In genomic region chr10:87700031-87700796, GRCh38 we compare ENCODE assay signal across 16 cellular contexts. TPM values are rescaled to one million over a fixed set of nuclear protein-coding genes. Genes with fewer than 3 reads are reported as not detected.
DNase-seq lines count a peak whose midpoint lies in the region; ATAC-seq and TF ChIP-seq lines count a peak whose summit lies in the region.
"Had no signal": no experiment of that assay in that cellular context is flagged by ENCODE, and none has a peak within 500 bp of the region (broad histone marks: within the 10 kb centered on the region; RNA-seq: fewer than 3 reads in every experiment).

No MANE protein-coding gene starts in this region.

- CTCF ChIA-PET in MCF 10A (lab: Yijun Ruan, JAX) (interaction anchor here (0.6 to 0.8 kb wide), 2 partner anchors 34 to 73 kb away, joined by 4 read pairs; no protein-coding TSS in a partner anchor), mammary epithelial cell (lab: Charles Lee; ENCODE audit: low non-redundant PET) (no interaction called here)

- BruUV-seq in MCF 10A (replicated peaks; lab: Mats Ljungman, UMichigan) (no TSS peak), mammary epithelial cell (replicated peaks; lab: Mats Ljungman, UMichigan) (no TSS peak)

- H3K4me2 ChIP-seq in mammary epithelial cell (ENCODE audit: insufficient read depth, low read depth, low read length), result no peak overlapping the region
- H3K4me2 ChIP-seq: KMS-11 had no signal

- no peak overlapping the region for H3K9ac ChIP-seq in mammary epithelial cell (ENCODE audit: insufficient read depth, low read length)
- H3K9ac ChIP-seq: KMS-11 had no signal

- intact Hi-C loops in MCF 10A (cut with micrococcal nuclease), result no loop called here
- intact Hi-C loops in breast epithelium (cut with DNase I; ENCODE audit: low total_unique reads), result no loop called here
- intact Hi-C loops in mammary epithelial cell (cut with micrococcal nuclease), result no loop called here
- intact Hi-C loops in uterus (cut with DNase I; ENCODE audit: low total_unique reads), result no loop called here

- POLR2A ChIA-PET in MCF 10A (lab: Yijun Ruan, JAX), result interaction anchor here (0.6 to 2.1 kb wide), 6 partner anchors 8 to 41 kb away, joined by 3 to 9 read pairs (median 4); no protein-coding TSS in a partner anchor

- H3K4me3 ChIP-seq in breast epithelium, result no peak overlapping the region
- H3K4me3 ChIP-seq in mammary epithelial cell (replicated peaks in 1 of 3; ENCODE audit: insufficient read depth in 1 of 3, low read depth in 2 of 3, low read length in 3 of 3), result no peak overlapping the region
- no peak overlapping the region for H3K4me3 ChIP-seq in right atrium auricular region
- no peak overlapping the region for H3K4me3 ChIP-seq in uterus
- H3K4me3 ChIP-seq: heart left ventricle, SJCRH30, transverse colon had no signal

- H3K4me1 ChIP-seq in breast epithelium (no peaks in the 10 kb centered on the region), mammary epithelial cell (ENCODE audit: insufficient read depth, low read length) (no peaks in the 10 kb centered on the region), right atrium auricular region (no peaks in the 10 kb centered on the region), uterus (no peaks in the 10 kb centered on the region)
- H3K4me1 ChIP-seq: heart left ventricle, SJCRH30 had no signal

- peaks cover 15% of the 10 kb centered on the region for H3K4me1 Mint-ChIP-seq in MCF 10A (ENCODE audit: insufficient read depth, unreplicated experiment)
- H3K4me1 Mint-ChIP-seq: activated naive CD8-positive, alpha-beta T cell treated with anti-CD3 and anti-CD28 coated beads for 36 hours had no signal

- H3K27ac Mint-ChIP-seq in MCF 10A (ENCODE audit: low read depth, unreplicated experiment), result no peak overlapping the region
- H3K27ac Mint-ChIP-seq: activated naive CD8-positive, alpha-beta T cell treated with anti-CD3 and anti-CD28 coated beads for 36 hours had no signal

- no peaks in the 10 kb centered on the region for H3K36me3 Mint-ChIP-seq in MCF 10A (ENCODE audit: insufficient read depth, unreplicated experiment)
- H3K36me3 Mint-ChIP-seq: activated naive CD8-positive, alpha-beta T cell treated with anti-CD3 and anti-CD28 coated beads for 36 hours had no signal

- in situ Hi-C loops in mammary epithelial cell (cut with MboI; ENCODE audit: low sequenced_read_pairs in 2 of 2), result no loop called here

- H3K9me3 ChIP-seq in breast epithelium (no peaks in the 10 kb centered on the region), mammary epithelial cell (replicated peaks; ENCODE audit: insufficient read depth, low read length) (no peaks in the 10 kb centered on the region), right atrium auricular region (no peaks in the 10 kb centered on the region), uterus (no peaks in the 10 kb centered on the region)
- H3K9me3 ChIP-seq: heart left ventricle, SJCRH30, transverse colon had no signal

- no peaks in the 10 kb centered on the region for H3K79me2 ChIP-seq in mammary epithelial cell (ENCODE audit: insufficient read depth, low read length)

- TF ChIP-seq CTCF in MCF 10A (IDR thresholded peaks at IDR 0.05; ENCODE audit: unreplicated experiment), result no peak
- no peak for TF ChIP-seq CTCF in breast epithelium (IDR thresholded peaks at IDR 0.05)
- TF ChIP-seq CTCF in mammary epithelial cell (conservative IDR thresholded peaks at IDR 0.05 in 1 of 2, IDR thresholded peaks at IDR 0.05 in 1 of 2; ENCODE audit: extremely low read depth in 1 of 2, insufficient read depth in 1 of 2, low read depth in 1 of 2, low read length in 2 of 2), result no peak
- TF ChIP-seq CTCF in right atrium auricular region (IDR thresholded peaks at IDR 0.05), result no peak
- no peak for TF ChIP-seq CTCF in uterus (IDR thresholded peaks at IDR 0.05)

- peak; percentile 58 for DNase-seq in MCF 10A (ENCODE audit: unreplicated experiment)
- no peak for DNase-seq in breast epithelium (ENCODE audit: low spot score in 2 of 2)
- peak; percentile 52 for DNase-seq in mammary epithelial cell
- no peak for DNase-seq in right atrium auricular region (ENCODE audit: low spot score)
- no peak for DNase-seq in uterus
- no peak for DNase-seq in NCI-H146 (lab: John Stamatoyannopoulos, UW)
- no peak for DNase-seq in cerebellum (ENCODE audit: low spot score)
- DNase-seq: activated naive CD8-positive, alpha-beta T cell treated with anti-CD3 and anti-CD28 coated beads for 36 hours; heart left ventricle; NCI-H1694 treated with DMSO at 0.1 percent for 48 hours; NCI-H774; SJCRH30; transverse colon had no signal

- H3K4me3 Mint-ChIP-seq in MCF 10A (ENCODE audit: unreplicated experiment), result no peak overlapping the region
- H3K4me3 Mint-ChIP-seq: activated naive CD8-positive, alpha-beta T cell treated with anti-CD3 and anti-CD28 coated beads for 36 hours had no signal

- dilution Hi-C loops in mammary epithelial cell (cut with HindIII; ENCODE audit: low sequenced_read_pairs), result loop anchor here (5.0 kb wide), 1 partner anchor 73 kb away; no protein-coding TSS in a partner anchor

- H4K20me1 ChIP-seq in mammary epithelial cell (ENCODE audit: insufficient read depth, low read length), result no peaks in the 10 kb centered on the region

- no peak for ATAC-seq in HG02970 (IDR thresholded peaks at IDR 0.05; ENCODE audit: low FRiP score, unreplicated experiment)

- H3K27me3 ChIP-seq in breast epithelium, result no peaks in the 10 kb centered on the region
- no peaks in the 10 kb centered on the region for H3K27me3 ChIP-seq in mammary epithelial cell (ENCODE audit: insufficient read depth, low read length)
- no peaks in the 10 kb centered on the region for H3K27me3 ChIP-seq in right atrium auricular region
- no peaks in the 10 kb centered on the region for H3K27me3 ChIP-seq in uterus
- H3K27me3 ChIP-seq: heart left ventricle, SJCRH30, transverse colon had no signal

- no peaks in the 10 kb centered on the region for H3K36me3 ChIP-seq in breast epithelium
- no peaks in the 10 kb centered on the region for H3K36me3 ChIP-seq in mammary epithelial cell (ENCODE audit: insufficient read depth, low read length)
- no peaks in the 10 kb centered on the region for H3K36me3 ChIP-seq in right atrium auricular region
- no peaks in the 10 kb centered on the region for H3K36me3 ChIP-seq in uterus
- H3K36me3 ChIP-seq: heart left ventricle, SJCRH30, transverse colon had no signal

- H3K27ac ChIP-seq in breast epithelium (no peak overlapping the region), mammary epithelial cell (ENCODE audit: insufficient read depth, low read depth, low read length) (no peak overlapping the region), right atrium auricular region (peak overlapping the region; percentile 23 to 32), uterus (peak overlapping the region; percentile 16 to 58)
- H3K27ac ChIP-seq: 22Rv1, KMS-11, SJCRH30 had no signal

- WGBS in mammary epithelial cell (ENCODE audit: low coverage, missing lambda C conversion rate), result 88% methylated on average over 7 of the region's 7 CpGs

- TF ChIP-seq POLR2A in breast epithelium (IDR thresholded peaks at IDR 0.05) (no peak), uterus (IDR thresholded peaks at IDR 0.05) (no peak)

- H3K9me3 Mint-ChIP-seq in MCF 10A (ENCODE audit: unreplicated experiment), result no peaks in the 10 kb centered on the region
- H3K9me3 Mint-ChIP-seq: activated naive CD8-positive, alpha-beta T cell treated with anti-CD3 and anti-CD28 coated beads for 36 hours had no signal

- no peak overlapping the region for H2AFZ ChIP-seq in mammary epithelial cell (ENCODE audit: low read depth, low read length)

- H3K27me3 Mint-ChIP-seq in MCF 10A (ENCODE audit: insufficient read depth, unreplicated experiment), result no peaks in the 10 kb centered on the region

RNA-seq across cellular contexts. Expression of gene PAPSS2, which starts 40.5 kb away (rescaled TPM):
- 1.0 and 1.4 TPM in 2 replicates for total RNA-seq in MCF 10A (2022)
- total RNA-seq in breast epithelium, result 10 to 100 TPM; 21.1 to 33.8 (median 27.2) TPM
- 1 to 10 TPM; 3.8 to 9.1 TPM for total RNA-seq in mammary epithelial cell
- polyA plus RNA-seq in mammary epithelial cell, result 6.8 TPM
- 5.5 TPM for polyA minus RNA-seq in mammary epithelial cell
- total RNA-seq in right atrium auricular region, result 10 to 100 TPM; 13.4 to 26.6 TPM
- 10 to 100 TPM; 16.2 to 30.2 (median 22.9) TPM for total RNA-seq in uterus
- 4.4 TPM for total RNA-seq in cerebellum

Comparison
In these comparisons a context has a peak if more than half of its experiments do, and no peak if none do; other contexts are left out.
1. DNase-seq: peak in MCF 10A (single experiment) and mammary epithelial cell (single experiment); none in breast epithelium (0 of 2), right atrium auricular region (single experiment), uterus (0 of 2), NCI-H146 (single experiment) and cerebellum (single experiment).
2. H3K27ac ChIP-seq: peak in right atrium auricular region (2 of 2) and uterus (2 of 2); none in breast epithelium (0 of 2) and mammary epithelial cell (single experiment).